Comparison of ENCODE assay signal across 8 cellular contexts in genomic region chr1:226738421-226738994, GRCh38. TPM values are rescaled to one million over a fixed set of nuclear protein-coding genes. Genes with fewer than 3 reads are reported as not detected.
DNase-seq lines count a peak whose midpoint lies in the region; ATAC-seq, FAIRE-seq and TF ChIP-seq lines count a peak whose summit lies in the region.

No MANE protein-coding gene starts in this region.

- H3K27me3 ChIP-seq in GM12878 (replicated peaks in 1 of 2; ENCODE audit: control insufficient read depth in 2 of 2, insufficient read depth in 2 of 2, low read length in 1 of 2): no peaks in the 10 kb centered on the region

- H3K36me3 ChIP-seq in GM12878 (ENCODE audit: control insufficient read depth in 2 of 2, insufficient read depth in 2 of 2, low read length in 1 of 2): peaks cover 0 to 14% of the 10 kb centered on the region in 2 experiments; a peak in 2 of 4 replicates

- in situ Hi-C loops in GM12878 (cut with MboI): loop anchor here (10.0 kb wide), 1 partner anchor 86 kb away; no protein-coding TSS in a partner anchor

- intact Hi-C loops in GM12878 (cut with micrococcal nuclease; ENCODE audit: unreplicated experiment): loop anchor here (2.0 to 10.0 kb wide), 3 partner anchors 48 to 334 kb away; partner anchors contain the start of gene PARP1

- SMC1A ChIA-PET in GM12878 (lab: Charles Lee; ENCODE audit: uncharacterized antibody, unreplicated experiment): interaction anchor here (2.2 to 4.3 kb wide), 6 partner anchors 8 to 88 kb away, joined by 10 to 28 read pairs (median 12); no protein-coding TSS in a partner anchor

- H3K4me2 ChIP-seq in GM12878 (ENCODE audit: control insufficient read depth, insufficient read depth): peak overlapping the region; percentile 94

- H3K79me2 ChIP-seq in GM12878 (ENCODE audit: control insufficient read depth, insufficient read depth, low read length): peaks cover 56% of the 10 kb centered on the region

- TF ChIP-seq POLR2A in GM12878 (IDR thresholded peaks at IDR 0.05; ENCODE audit: low read depth, low read length): peak; percentile 28; the same call in 1 of the 2 replicates

- ATAC-seq in HG02759 (IDR thresholded peaks at IDR 0.05; ENCODE audit: unreplicated experiment): peak; percentile 33
- ATAC-seq in GM12878: peak; percentile 64

- POLR2A ChIA-PET in GM12878 (lab: Charles Lee): interaction anchor here (0.6 to 4.2 kb wide), 7 partner anchors 8 to 87 kb away, joined by 3 to 32 read pairs (median 4); no protein-coding TSS in a partner anchor

- BruUV-seq in GM12878 (replicated peaks; lab: Mats Ljungman, UMichigan): no TSS peak

- H3K4me1 ChIP-seq in GM12878 (ENCODE audit: control insufficient read depth, insufficient read depth, low read length): peaks cover 29% of the 10 kb centered on the region

- no peaks in the 10 kb centered on the region; the same call in 1 of the 2 replicates for H4K20me1 ChIP-seq in GM12878 (ENCODE audit: control insufficient read depth, insufficient read depth)

- peak overlapping the region; percentile 75 for H2AFZ ChIP-seq in GM12878 (ENCODE audit: control insufficient read depth, low read depth, low read length)

- peak in 2 of 3 experiments; percentile 10 to 17; a peak in 2 of 6 replicates for TF ChIP-seq CTCF in GM12878 (IDR thresholded peaks at IDR 0.05 in 2 of 3, conservative IDR thresholded peaks at IDR 0.05 in 1 of 3; ENCODE audit: control insufficient read depth in 2 of 3, extremely low read depth in 1 of 3, insufficient read depth in 1 of 3, low read depth in 3 of 3, low read length in 3 of 3)

- WGBS in GM12878 (ENCODE audit: insufficient coverage, insufficient replicate concordance, low lambda C conversion rate, missing lambda C conversion rate): 1% methylated on average over 48 of the region's 52 CpGs

- RAD21 ChIA-PET in GM12878 (lab: Charles Lee; ENCODE audit: unreplicated experiment): interaction anchor here (1.0 to 4.2 kb wide), 13 partner anchors 8 to 104 kb away, joined by 4 to 31 read pairs (median 5); no protein-coding TSS in a partner anchor

- no peak for FAIRE-seq in GM12878 (lab: Jason Lieb, UNC)

- DNase-seq in NCI-H2227 (lab: John Stamatoyannopoulos, UW; ENCODE audit: unreplicated experiment) (peak; percentile 30), NCI-H2227 treated with DMSO at 0.1 percent for 48 hours (lab: John Stamatoyannopoulos, UW) (no peak), RPMI8226 (peak; percentile 60), GM12878 (ENCODE audit: low read depth, low spot score) (no peak), skeletal muscle cell (ENCODE audit: low read depth) (no peak), 8988T (no peak)

- peak overlapping the region; percentile 87 for H3K27ac ChIP-seq in GM12878 (ENCODE audit: control insufficient read depth, insufficient read depth)

- CTCF ChIA-PET in GM12878 (lab: Yijun Ruan, JAX): interaction anchor here (1.2 to 1.7 kb wide), 2 partner anchors 87 to 90 kb away, joined by 5 to 10 read pairs; no protein-coding TSS in a partner anchor

- no peak for TF ChIP-seq EP300 in GM12878 (IDR thresholded peaks at IDR 0.05; ENCODE audit: borderline replicate concordance in 1 of 2, control insufficient read depth in 1 of 2, low read depth in 2 of 2, low read length in 2 of 2)

- peak overlapping the region; percentile 98 for H3K4me3 ChIP-seq in GM12878
- peak overlapping the region; percentile 71 for H3K4me3 ChIP-seq in iPS-18c (ENCODE audit: insufficient read depth, low read depth, low read length)
- H3K4me3 ChIP-seq in skeletal muscle cell (ENCODE audit: low read depth, low read length): peak overlapping the region; percentile 61

- TF ChIP-seq RAD21 in GM12878 (IDR thresholded peaks at IDR 0.05; ENCODE audit: insufficient read depth, low read depth, low read length): 0 out of 2 replicates have a peak, but pooled peaks have one; percentile 20

- H3K9ac ChIP-seq in GM12878 (ENCODE audit: control insufficient read depth, insufficient read depth, low read length): peak overlapping the region; percentile 81

- H3K9me3 ChIP-seq in GM12878 (replicated peaks; ENCODE audit: control insufficient read depth, insufficient read depth, low read length) (no peaks in the 10 kb centered on the region; the same call in 2 of the 3 replicates), iPS-18c (ENCODE audit: control insufficient read depth, insufficient read depth, low read length) (no peaks in the 10 kb centered on the region)

TF ChIP-seq in GM12878, 131 proteins besides CTCF, POLR2A, EP300 and RAD21:
- no peak for TF ChIP-seq WRNIP1 (IDR thresholded peaks at IDR 0.05; ENCODE audit: borderline replicate concordance, low read depth, low read length)
- TF ChIP-seq DPF2 (IDR thresholded peaks at IDR 0.05): 0 out of 2 replicates have a peak, but pooled peaks have one; percentile 43
- 0 out of 3 replicates have a peak, but pooled peaks of 1 of the 2 experiments have one; percentile 3 for TF ChIP-seq EGR1 (IDR thresholded peaks at IDR 0.05; ENCODE audit: borderline replicate concordance in 1 of 2, low read depth in 2 of 2, low read length in 2 of 2)
- no peak for TF ChIP-seq SUPT20H (IDR thresholded peaks at IDR 0.05; ENCODE audit: borderline replicate concordance, control insufficient read depth, low read depth, low read length)
- no peak for TF ChIP-seq E4F1 (IDR thresholded peaks at IDR 0.05; ENCODE audit: borderline replicate concordance, partially characterized antibody)
- TF ChIP-seq ZBTB11 (CRISPR knock-in tag; IDR thresholded peaks at IDR 0.05): no peak
- 0 out of 2 replicates have a peak, but pooled peaks have one; percentile 40 for TF ChIP-seq LARP7 (IDR thresholded peaks at IDR 0.05)
- TF ChIP-seq MXI1 (IDR thresholded peaks at IDR 0.05; ENCODE audit: low read depth, low read length): peak; percentile 28; the same call in 1 of the 2 replicates
- TF ChIP-seq RFX5 (IDR thresholded peaks at IDR 0.05; ENCODE audit: low read depth, low read length): no peak
TF ChIP-seq in GM12878: peak in this region for 4.

RNA-seq across cellular contexts. Expression of gene ITPKB, which starts 0.6 kb away (rescaled TPM):
- total RNA-seq in GM12878 (2013; cell fraction: nucleolus; rRNA removed): 128 and 140 TPM in 2 replicates
- total RNA-seq in GM12878 (2014; rRNA removed) (16.5 and 17.5 TPM in 2 replicates), GM12878 (2014; rRNA removed; fragmentation: Illumina TruSeq; extraction: Trizol) (14.2 and 14.6 TPM in 2 replicates), GM12878 (2021) (34.4 and 38.7 TPM in 2 replicates)
- polyA plus RNA-seq in GM12878 (2011; ENCODE audit: low read depth): 4.5 TPM
- polyA plus RNA-seq in GM12878 (2011; rRNA removed) (8.8 and 11.6 TPM in 2 replicates), GM12878 (2014; fragmentation: Illumina TruSeq; extraction: Trizol) (8.8 and 14.7 TPM in 2 replicates), GM12878 (2014; fragmentation: Nextera tagmentation; extraction: Ambion mirVana) (1 to 10 TPM; 1.3 TPM), GM12878 (2014; rRNA removed) (20.3 and 20.9 TPM in 2 replicates), GM12878 (2016; fragmentation: Nextera tagmentation; extraction: Ambion mirVana) (1 to 10 TPM; 2.2 to 5.2 TPM)
- 12.4 and 12.8 TPM in 2 replicates for polyA plus RNA-seq in GM12878 (2011; cell fraction: cytosol; rRNA removed)
- polyA plus RNA-seq in GM12878 (2011; cell fraction: nucleus; rRNA removed): 20.1 and 27.3 TPM in 2 replicates
- polyA plus RNA-seq in GM12878 (2012): 10.6 and 14.4 TPM in 2 replicates
- 18.1 and 33.2 TPM in 2 replicates for polyA minus RNA-seq in GM12878 (2011; rRNA and poly(A)+ RNA removed)
- 11.4 and 12.6 TPM in 2 replicates for polyA minus RNA-seq in GM12878 (2011; cell fraction: cytosol; rRNA and poly(A)+ RNA removed)
- polyA minus RNA-seq in GM12878 (2011; cell fraction: nucleus; rRNA and poly(A)+ RNA removed): 28.3 and 47.7 TPM in 2 replicates

Comparison
In these comparisons a context has a peak if more than half of its experiments do, and no peak if none do; other contexts are left out.
1. DNase-seq: peak in NCI-H2227 (single experiment) and RPMI8226 (single experiment); none in NCI-H2227 treated with DMSO at 0.1 percent for 48 hours (single experiment), GM12878 (single experiment), skeletal muscle cell (single experiment) and 8988T (single experiment).
2. Peak in every context shown above with its lines, with median percentiles within 50 percentile points of each other: H3K4me3 ChIP-seq.